10 cellular contexts compared by ENCODE assay signal in the genomic region with DNA sequence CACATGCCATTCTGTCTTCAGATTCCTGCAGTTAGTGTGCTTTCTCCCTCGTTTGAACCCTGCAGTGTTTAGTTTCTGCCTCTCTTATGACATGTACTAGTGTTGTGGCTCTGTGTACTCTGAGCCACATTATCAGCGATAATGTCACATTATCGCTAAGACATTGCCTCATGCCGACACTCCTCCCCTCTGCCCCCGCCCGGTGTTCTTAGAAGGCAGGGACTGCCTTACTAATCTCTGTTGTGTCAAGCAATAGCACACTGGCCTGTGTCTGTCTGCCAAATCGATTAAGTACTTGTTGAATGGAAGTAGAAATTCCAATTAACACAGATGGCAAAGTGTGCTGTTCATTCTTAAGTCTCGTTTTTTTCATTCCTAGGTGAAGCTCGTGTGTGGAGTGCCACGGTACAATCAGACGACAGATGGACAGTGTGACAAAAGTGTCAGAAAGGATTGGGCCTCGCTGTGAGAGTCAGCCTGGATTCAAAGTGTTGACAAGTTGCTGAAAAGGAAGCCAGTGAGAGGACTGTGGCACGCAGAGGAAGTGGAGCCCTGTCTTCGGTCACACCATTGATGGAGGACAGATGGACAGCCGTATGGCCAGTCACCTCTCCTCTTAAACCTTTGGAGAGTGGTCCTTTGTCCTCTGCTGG. TPM values are rescaled to one million over a fixed set of nuclear protein-coding genes. Genes with fewer than 3 reads are reported as not detected.
DNase-seq lines count a peak whose midpoint lies in the region; TF ChIP-seq lines count a peak whose summit lies in the region.
"Had no signal": no experiment of that assay in that cellular context is flagged by ENCODE, and none has a peak within 500 bp of the region (broad histone marks: within the 10 kb centered on the region; RNA-seq: fewer than 3 reads in every experiment).

No MANE protein-coding gene starts in this region.

- intact Hi-C loops in sigmoid colon (cut with DNase I) = no loop called here

- H3K36me3 ChIP-seq in adipocyte (ENCODE audit: control insufficient read depth, insufficient read depth, low read length, severe bottlenecking) (peaks cover 63% of the 10 kb centered on the region), right atrium auricular region (peaks cover 24% of the 10 kb centered on the region), sigmoid colon (peaks cover 7 to 39% (median 14%) of the 10 kb centered on the region in 4 donors)

- TF ChIP-seq CTCF in right atrium auricular region (IDR thresholded peaks at IDR 0.05) (no peak), sigmoid colon (IDR thresholded peaks at IDR 0.05) (no peak)

- DNase-seq in HUDEP-2 (lab: John Stamatoyannopoulos, UW; ENCODE audit: unreplicated experiment in 76 of 76) (peak in 73 of 76 experiments; percentile 4 to 77 (median 55)), adipocyte (ENCODE audit: low read depth) (no peak), right atrium auricular region (ENCODE audit: low spot score) (no peak), sigmoid colon (no peak), iPS-NIHi11 (ENCODE audit: low spot score) (no peak), medulla oblongata (ENCODE audit: extremely low spot score) (no peak), NCI-H1105 treated with DMSO at 0.1 percent for 48 hours (lab: John Stamatoyannopoulos, UW) (no peak)
- no peak for DNase-seq in stimulated activated CD4-positive, alpha-beta T cell treated with anti-CD3 and anti-CD28 coated beads, Interleukin-4, amount 100 ng/mL, for 24 hours
- DNase-seq: NCI-H146; stimulated activated naive B cell treated with anti-CD40 and anti-IgM and Interleukin-4, amounts not matched to agents 10 μg/mL and 1 μg/mL and 100 μg/mL, for 72 hours had no signal

- no peak for TF ChIP-seq POLR2A in sigmoid colon (IDR thresholded peaks at IDR 0.05)

- 27 to 76% methylated on average over 15 of the region's 15 CpGs for WGBS in sigmoid colon, 2 donors

- TF ChIP-seq EP300 in sigmoid colon (IDR thresholded peaks at IDR 0.05) = no peak

- peaks cover 55% of the 10 kb centered on the region for H3K4me1 ChIP-seq in adipocyte (ENCODE audit: control insufficient read depth, insufficient read depth, low read length)
- H3K4me1 ChIP-seq in right atrium auricular region = peaks cover 0 to 81% of the 10 kb centered on the region in 2 donors
- H3K4me1 ChIP-seq in sigmoid colon = peaks cover 0 to 97% (median 84%) of the 10 kb centered on the region in 4 donors

- no peaks in the 10 kb centered on the region for H3K27me3 ChIP-seq in adipocyte (replicated peaks; ENCODE audit: control insufficient read depth, insufficient read depth, low read length)
- H3K27me3 ChIP-seq in right atrium auricular region = no peaks in the 10 kb centered on the region
- no peaks in the 10 kb centered on the region for H3K27me3 ChIP-seq in sigmoid colon

- H3K4me3 ChIP-seq in adipocyte (ENCODE audit: low read length) (peak overlapping the region; percentile 72), right atrium auricular region (peak overlapping the region in 1 of 2 donors; percentile 9), sigmoid colon (no peak overlapping the region)

- peak overlapping the region; percentile 72 for H3K9ac ChIP-seq in adipocyte (ENCODE audit: low read length)

- no peaks in the 10 kb centered on the region for H3K9me3 ChIP-seq in adipocyte (ENCODE audit: control insufficient read depth, low read length)
- peaks cover 0 to 4% of the 10 kb centered on the region in 2 donors for H3K9me3 ChIP-seq in right atrium auricular region
- H3K9me3 ChIP-seq in sigmoid colon = no peaks in the 10 kb centered on the region

- H3K27ac ChIP-seq in right atrium auricular region = peak overlapping the region; percentile 58 to 62
- H3K27ac ChIP-seq in sigmoid colon = peak overlapping the region; percentile 32 to 66 (median 58)

RNA-seq across cellular contexts. Expression of a gene that starts 10.5 kb away (rescaled TPM):
- total RNA-seq in right atrium auricular region (10 to 100 TPM; 87.0 to 91.1 TPM), sigmoid colon (100 to 1,000 TPM; 177 to 227 (median 190) TPM)
- 10 to 100 TPM in 2 of 3 donors, 1 to 10 TPM in 1; 9.2 to 28.5 (median 13.2) TPM for polyA plus RNA-seq in sigmoid colon

Comparison
In these comparisons a context has a peak if more than half of its experiments do, and no peak if none do; other contexts are left out.
1. DNase-seq: peak in HUDEP-2 (73 of 76); none in adipocyte (single experiment), right atrium auricular region (single experiment), sigmoid colon (single experiment), stimulated activated CD4-positive, alpha-beta T cell treated with anti-CD3 and anti-CD28 coated beads, Interleukin-4, amount 100 ng/mL, for 24 hours (single experiment), iPS-NIHi11 (single experiment), medulla oblongata (single experiment) and NCI-H1105 treated with DMSO at 0.1 percent for 48 hours (single experiment).